10 cellular contexts compared by ENCODE assay signal in genomic region chr2:108194409-108195132, GRCh38. TPM values are rescaled to one million over a fixed set of nuclear protein-coding genes. Genes with fewer than 3 reads are reported as not detected.
DNase-seq lines count a peak whose midpoint lies in the region; ATAC-seq and TF ChIP-seq lines count a peak whose summit lies in the region.
"Had no signal": no experiment of that assay in that cellular context is flagged by ENCODE, and none has a peak within 500 bp of the region (broad histone marks: within the 10 kb centered on the region; RNA-seq: fewer than 3 reads in every experiment).

No MANE protein-coding gene starts in this region.

- TF ChIP-seq POLR2A in vagina (IDR thresholded peaks at IDR 0.05) (no peak), gastrocnemius medialis (IDR thresholded peaks at IDR 0.05) (no peak)

- H3K9me3 ChIP-seq in vagina (no peaks in the 10 kb centered on the region), gastrocnemius medialis (no peaks in the 10 kb centered on the region)

- TF ChIP-seq CTCF in astrocyte of the spinal cord (IDR thresholded peaks at IDR 0.05; ENCODE audit: low read depth, low read length) (peak; percentile 46), vagina (IDR thresholded peaks at IDR 0.05) (no peak), gastrocnemius medialis (IDR thresholded peaks at IDR 0.05 in 4 of 5, conservative IDR thresholded peaks at IDR 0.05 in 1 of 5) (peak in 1 of 5 experiments; percentile 30)

- intact Hi-C loops in vagina (cut with DNase I), result no loop called here
- intact Hi-C loops in gastrocnemius medialis (cut with DNase I; ENCODE audit: low total_unique reads), result no loop called here

- DNase-seq in DMS53 treated with DMSO at 0.1 percent for 48 hours (lab: John Stamatoyannopoulos, UW; ENCODE audit: unreplicated experiment), result peak; percentile 29
- DNase-seq in HT-29 (ENCODE audit: low spot score), result peak; percentile 40
- DNase-seq in astrocyte of the spinal cord (ENCODE audit: low read depth, low spot score), result no peak
- DNase-seq in medulla oblongata (ENCODE audit: extremely low spot score), result peak; percentile 21
- no peak for DNase-seq in NOMO-1 (lab: John Stamatoyannopoulos, UW; ENCODE audit: unreplicated experiment in 2 of 2)
- DNase-seq in vagina (ENCODE audit: extremely low spot score in 2 of 2), result no peak
- DNase-seq in gastrocnemius medialis, result no peak

- ATAC-seq in HG03045 (IDR thresholded peaks at IDR 0.05; ENCODE audit: unreplicated experiment) (no peak), gastrocnemius medialis (no peak)

- H3K27ac ChIP-seq in vagina (no peak overlapping the region), gastrocnemius medialis (no peak overlapping the region)
- H3K27ac ChIP-seq: epithelial cell of prostate had no signal

- no peaks in the 10 kb centered on the region for H3K4me1 ChIP-seq in vagina
- H3K4me1 ChIP-seq in gastrocnemius medialis, result no peaks in the 10 kb centered on the region

- H3K4me3 ChIP-seq in astrocyte of the spinal cord (ENCODE audit: low read depth, low read length) (no peak overlapping the region), vagina (no peak overlapping the region), gastrocnemius medialis (no peak overlapping the region)

- H3K27me3 ChIP-seq in vagina (no peaks in the 10 kb centered on the region), gastrocnemius medialis (no peaks in the 10 kb centered on the region)

- in situ Hi-C loops in astrocyte of the spinal cord (cut with HindIII; ENCODE audit: low sequenced_read_pairs) (no loop called here), gastrocnemius medialis (cut with MboI; ENCODE audit: low sequenced_read_pairs in 4 of 4) (no loop called here)

- H3K36me3 ChIP-seq in vagina (no peaks in the 10 kb centered on the region), gastrocnemius medialis (no peaks in the 10 kb centered on the region)

RNA-seq across cellular contexts. Expression of gene SULT1C3, which starts 45.2 kb away (rescaled TPM):
- 0.94 TPM in 1 of 2 replicates, not detected in the other for total RNA-seq in HT-29 (2014; rRNA removed; shearing (Covaris generic))
- total RNA-seq in vagina (not detected), gastrocnemius medialis (not detected)
- total RNA-seq: urinary bladder had no signal

Comparison
In these comparisons a context has a peak if more than half of its experiments do, and no peak if none do; other contexts are left out.
1. DNase-seq: peak in DMS53 treated with DMSO at 0.1 percent for 48 hours (single experiment), HT-29 (single experiment) and medulla oblongata (single experiment); none in astrocyte of the spinal cord (single experiment), NOMO-1 (0 of 2), vagina (0 of 2) and gastrocnemius medialis (0 of 2).